9 cellular contexts compared by ENCODE assay signal in the genomic region with DNA sequence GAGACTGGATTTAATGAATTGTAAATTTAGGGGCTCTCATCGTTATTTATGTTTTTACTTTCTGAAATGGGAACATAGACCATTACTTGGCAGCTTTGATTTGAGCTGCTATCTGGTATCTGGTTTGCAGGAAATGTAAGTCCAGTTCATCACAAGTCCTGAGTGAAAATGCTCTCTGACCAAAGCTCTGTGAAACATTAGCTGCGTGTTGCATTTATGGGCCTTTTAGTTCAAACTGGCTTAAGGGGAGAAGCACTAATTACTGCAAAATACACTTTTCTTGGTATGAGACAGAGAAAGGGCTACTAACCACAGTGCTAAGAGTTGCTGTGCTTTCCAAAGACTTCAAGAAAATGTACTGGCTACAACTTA. TPM values are rescaled to one million over a fixed set of nuclear protein-coding genes. Genes with fewer than 3 reads are reported as not detected.
DNase-seq lines count a peak whose midpoint lies in the region; ATAC-seq and TF ChIP-seq lines count a peak whose summit lies in the region.
"Had no signal": no experiment of that assay in that cellular context is flagged by ENCODE, and none has a peak within 500 bp of the region (broad histone marks: within the 10 kb centered on the region; RNA-seq: fewer than 3 reads in every experiment).

No MANE protein-coding gene starts in this region.

- H3K36me3 ChIP-seq in BLaER1 (no peaks in the 10 kb centered on the region), SJSA1 (no peaks in the 10 kb centered on the region), gastroesophageal sphincter (no peaks in the 10 kb centered on the region), neuronal stem cell (replicated peaks in 1 of 2; ENCODE audit: control insufficient read depth in 2 of 2, insufficient read depth in 2 of 2, low read length in 2 of 2) (no peaks in the 10 kb centered on the region)

- H3K27ac ChIP-seq in BLaER1 (no peak overlapping the region), SJSA1 (no peak overlapping the region), gastroesophageal sphincter (peak overlapping the region; percentile 51 to 78 (median 68)), neuronal stem cell (replicated peaks; ENCODE audit: low read length) (no peak overlapping the region)
- H3K27ac ChIP-seq: epithelial cell of prostate had no signal

- 0% methylated on average over 2 of the region's 2 CpGs for WGBS in gastroesophageal sphincter (ENCODE audit: low coverage in 1 of 2), 2 donors
- no CpG with 5 or more reads among the region's 2 CpGs for WGBS in neuronal stem cell (ENCODE audit: extremely low coverage in 2 of 2, insufficient read length in 2 of 2, insufficient replicate concordance in 1 of 2), 2 donors

- H2BK15ac ChIP-seq in neuronal stem cell (ENCODE audit: low read length), result no peak overlapping the region

- H3K4me1 ChIP-seq in BLaER1, result peaks cover 10% of the 10 kb centered on the region
- H3K4me1 ChIP-seq in SJSA1 (replicated peaks), result peaks cover 3% of the 10 kb centered on the region; the same call in 1 of the 2 replicates
- peaks cover 2 to 64% (median 20%) of the 10 kb centered on the region in 3 donors for H3K4me1 ChIP-seq in gastroesophageal sphincter
- H3K4me1 ChIP-seq in neuronal stem cell (ENCODE audit: control insufficient read depth in 2 of 2, insufficient read depth in 1 of 2, low read depth in 1 of 2, low read length in 2 of 2), result peaks cover 4 to 5% of the 10 kb centered on the region in 2 donors

- H4K20me1 ChIP-seq in BLaER1, result no peaks in the 10 kb centered on the region

- H2BK12ac ChIP-seq in neuronal stem cell (ENCODE audit: low read length), result no peak overlapping the region

- DNase-seq in SJSA1 (ENCODE audit: low read depth in 1 of 2, low spot score in 2 of 2), result no peak
- no peak for DNase-seq in neuronal stem cell (ENCODE audit: low spot score)
- DNase-seq in NCI-H69 (lab: John Stamatoyannopoulos, UW), result no peak
- no peak for DNase-seq in NCI-H510A (lab: John Stamatoyannopoulos, UW)
- no peak for DNase-seq in cerebellar cortex (ENCODE audit: low spot score)
- DNase-seq in A172 (ENCODE audit: low spot score), result no peak

- H3K9me3 ChIP-seq in BLaER1, result no peaks in the 10 kb centered on the region
- no peaks in the 10 kb centered on the region for H3K9me3 ChIP-seq in SJSA1 (replicated peaks)
- H3K9me3 ChIP-seq in gastroesophageal sphincter, result no peaks in the 10 kb centered on the region
- no peaks in the 10 kb centered on the region for H3K9me3 ChIP-seq in neuronal stem cell (replicated peaks in 1 of 2; ENCODE audit: control insufficient read depth in 2 of 2, insufficient read depth in 1 of 2, low read depth in 1 of 2, low read length in 2 of 2)

- no peak overlapping the region for H3K23ac ChIP-seq in neuronal stem cell (ENCODE audit: low read depth, low read length, poor library complexity)

- no peak overlapping the region for H3K4ac ChIP-seq in neuronal stem cell (ENCODE audit: low read length)

- no peak for TF ChIP-seq EP300 in gastroesophageal sphincter (IDR thresholded peaks at IDR 0.05)

- no peak for TF ChIP-seq POLR2A in gastroesophageal sphincter (IDR thresholded peaks at IDR 0.05)

- H3K18ac ChIP-seq in neuronal stem cell (ENCODE audit: low read length), result no peak overlapping the region

- H2AFZ ChIP-seq in neuronal stem cell (ENCODE audit: low read length), result peak overlapping the region; percentile 80

- peak overlapping the region; percentile 51 for H3K4me2 ChIP-seq in BLaER1
- H3K4me2 ChIP-seq in neuronal stem cell (ENCODE audit: insufficient read depth, low read length, poor library complexity, severe bottlenecking), result peak overlapping the region; percentile 42

- no peak overlapping the region for H4K91ac ChIP-seq in neuronal stem cell (ENCODE audit: low read depth, low read length, poor library complexity)

- H3K14ac ChIP-seq in neuronal stem cell (ENCODE audit: low read length), result no peak overlapping the region

- H3K79me1 ChIP-seq in neuronal stem cell (ENCODE audit: low read depth, low read length), result no peaks in the 10 kb centered on the region

- no peak overlapping the region for H2BK120ac ChIP-seq in neuronal stem cell (ENCODE audit: low read depth, low read length)

- no peak overlapping the region for H3K9ac ChIP-seq in BLaER1
- no peak overlapping the region for H3K9ac ChIP-seq in neuronal stem cell (ENCODE audit: low read depth, low read length, poor library complexity)

- H3K27me3 ChIP-seq in BLaER1, result no peaks in the 10 kb centered on the region
- no peaks in the 10 kb centered on the region for H3K27me3 ChIP-seq in SJSA1 (replicated peaks)
- H3K27me3 ChIP-seq in gastroesophageal sphincter, result no peaks in the 10 kb centered on the region
- H3K27me3 ChIP-seq in neuronal stem cell (ENCODE audit: control insufficient read depth in 3 of 3, insufficient read depth in 3 of 3, low read depth in 1 of 3, low read length in 3 of 3), result no peaks in the 10 kb centered on the region

- H2BK5ac ChIP-seq in neuronal stem cell (ENCODE audit: low read length), result no peak overlapping the region

- H2AK5ac ChIP-seq in neuronal stem cell (ENCODE audit: low read depth, low read length), result no peak overlapping the region

- H3K4me3 ChIP-seq in BLaER1 (no peak overlapping the region), SJSA1 (peak overlapping the region; percentile 20; the same call in 1 of the 2 replicates), gastroesophageal sphincter (peak overlapping the region; percentile 59 to 95), neuronal stem cell (ENCODE audit: low read length in 2 of 2) (peak overlapping the region; percentile 43 to 53)

- no peak overlapping the region for H4K8ac ChIP-seq in neuronal stem cell (ENCODE audit: low read depth, low read length)

- TF ChIP-seq CTCF in gastroesophageal sphincter (IDR thresholded peaks at IDR 0.05), result no peak

- no peak for ATAC-seq in gastroesophageal sphincter

RNA-seq across cellular contexts. Expression of a gene that starts 0.5 kb away (rescaled TPM):
- 3.9 and 7.7 TPM in 2 replicates for total RNA-seq in SJSA1 (2014; rRNA removed; shearing (Covaris generic))
- total RNA-seq in gastroesophageal sphincter, result 10 to 100 TPM; 31.8 to 80.5 (median 58.0) TPM
- polyA plus RNA-seq in neuronal stem cell (2013, experiment 1 of 2), result 15.1 TPM
- polyA plus RNA-seq in neuronal stem cell (2013, experiment 2 of 2), result 15.2 TPM
- total RNA-seq in A172 (2014; rRNA removed; shearing (Covaris generic)), result 6.4 and 16.1 TPM in 2 replicates

RNA-seq across cellular contexts. Expression of a gene that starts 42.3 kb away (rescaled TPM):
- not detected in 2 replicates for total RNA-seq in SJSA1 (2014; rRNA removed; shearing (Covaris generic))
- total RNA-seq in gastroesophageal sphincter, result 10 to 100 TPM; 21.1 to 52.1 (median 37.6) TPM
- polyA plus RNA-seq in neuronal stem cell (2013, experiment 1 of 2), result not detected
- polyA plus RNA-seq in neuronal stem cell (2013, experiment 2 of 2), result not detected
- total RNA-seq in A172 (2014; rRNA removed; shearing (Covaris generic)), result not detected in 2 replicates

Comparison
In these comparisons a context has a peak if more than half of its experiments do, and no peak if none do; other contexts are left out.
1. H3K27ac ChIP-seq: peak in gastroesophageal sphincter (4 of 4); none in BLaER1 (single experiment), SJSA1 (single experiment) and neuronal stem cell (single experiment).
2. RNA of a gene that starts 42.3 kb away (total RNA-seq): 21.1 to 52.1 TPM in gastroesophageal sphincter; not detected in SJSA1 and not detected in A172; every median in the first group is over 10 times any median in the second.